ENCODE assay signal across 8 cellular contexts in genomic region chr17:39196191-39196819, GRCh38. TPM values are rescaled to one million over a fixed set of nuclear protein-coding genes. Genes with fewer than 3 reads are reported as not detected.
A peak's percentile ranks its signal among the peaks of the same experiment; 100 is the strongest.
DNase-seq lines count a peak whose midpoint lies in the region; ATAC-seq and TF ChIP-seq lines count a peak whose summit lies in the region.

No MANE protein-coding gene starts in this region.

- peak overlapping the region in 3 of 4 donors; percentile 89 to 95 (median 95) for H3K27ac ChIP-seq in gastroesophageal sphincter
- peak overlapping the region in 6 of 8 donors; percentile 6 to 98 (median 58) for H3K27ac ChIP-seq in spleen

- ATAC-seq in T-cell (replicated peaks in 1 of 4), result no peak
- no peak for ATAC-seq in gastroesophageal sphincter
- ATAC-seq in GM19324 (IDR thresholded peaks at IDR 0.05; ENCODE audit: low FRiP score, unreplicated experiment), result no peak

- H3K9me3 ChIP-seq in gastroesophageal sphincter (no peaks in the 10 kb centered on the region), spleen (no peaks in the 10 kb centered on the region)

- H3K4me1 ChIP-seq in gastroesophageal sphincter, result peaks cover 4 to 69% (median 22%) of the 10 kb centered on the region in 3 donors
- H3K4me1 ChIP-seq in spleen, result peaks cover 16 to 72% (median 52%) of the 10 kb centered on the region in 6 donors

- intact Hi-C loops in spleen (cut with DNase I; ENCODE audit: low total_unique reads), result no loop called here

- POLR2A ChIA-PET in T-cell (lab: Charles Lee), result interaction anchor here (0.6 kb wide), 2 partner anchors 31 to 56 kb away, joined by 4 read pairs; no protein-coding TSS in a partner anchor

- H3K36me3 ChIP-seq in gastroesophageal sphincter (peaks cover 0 to 35% of the 10 kb centered on the region in 2 donors), spleen (peaks cover 0 to 27% (median 15%) of the 10 kb centered on the region in 6 donors)

- no peak for TF ChIP-seq CTCF in GM12875 (IDR thresholded peaks at IDR 0.05; ENCODE audit: borderline replicate concordance, insufficient read depth, low read depth, low read length)
- TF ChIP-seq CTCF in gastroesophageal sphincter (IDR thresholded peaks at IDR 0.05), result no peak
- TF ChIP-seq CTCF in spleen (IDR thresholded peaks at IDR 0.05 in 8 of 11, conservative IDR thresholded peaks at IDR 0.05 in 3 of 11), result no peak

- H3K27ac Mint-ChIP-seq in T-cell, result peak overlapping the region; percentile 57 to 80

- DNase-seq in T-cell (no peak), spleen (no peak), DMS153 treated with DMSO at 0.1 percent for 48 hours (lab: John Stamatoyannopoulos, UW; ENCODE audit: unreplicated experiment) (no peak)
- DNase-seq in stimulated activated CD4-positive, alpha-beta T cell treated with anti-CD3 and anti-CD28 coated beads, Interleukin-15, amount 100 ng/mL, for 24 hours, result no peak
- DNase-seq in NK-92 treated with Interleukin-12 subunit alpha and Interleukin-12 subunit beta, amount 100 ng/mL, for 24 hours (lab: John Stamatoyannopoulos, UW), result no peak

- H3K9me3 Mint-ChIP-seq in T-cell, result no peaks in the 10 kb centered on the region

- H3K4me3 ChIP-seq in GM12875 (ENCODE audit: low read depth, low read length), result peak overlapping the region; percentile 69
- peak overlapping the region; percentile 69 to 70 for H3K4me3 ChIP-seq in gastroesophageal sphincter
- H3K4me3 ChIP-seq in spleen, result peak overlapping the region in 5 of 8 donors; percentile 21 to 86 (median 74)

- H3K4me3 Mint-ChIP-seq in T-cell, result peak overlapping the region; percentile 72 to 99 (median 91)

- CTCF ChIA-PET in T-cell (lab: Charles Lee), result interaction anchor here (0.6 to 1.5 kb wide), 6 partner anchors 31 to 213 kb away, joined by 3 to 16 read pairs (median 3); no protein-coding TSS in a partner anchor

- 86% methylated on average over 1 of the region's 9 CpGs; no CpG with 5 or more reads in 1 of the 2 donors for WGBS in gastroesophageal sphincter (ENCODE audit: low coverage in 1 of 2), 2 donors
- 43 to 76% (median 52%) methylated on average over 7 to 9 of the region's 9 CpGs for WGBS in spleen, 5 donors

- H3K36me3 Mint-ChIP-seq in T-cell, result peaks cover 15% of the 10 kb centered on the region

- H3K27me3 ChIP-seq in gastroesophageal sphincter, result no peaks in the 10 kb centered on the region
- peaks cover 0 to 12% (median 0%) of the 10 kb centered on the region in 7 donors for H3K27me3 ChIP-seq in spleen (replicated peaks in 1 of 7)

- no peak for TF ChIP-seq EP300 in gastroesophageal sphincter (IDR thresholded peaks at IDR 0.05)

- TF ChIP-seq POLR2A in gastroesophageal sphincter (IDR thresholded peaks at IDR 0.05) (no peak), spleen (IDR thresholded peaks at IDR 0.05) (no peak)

- peaks cover 50 to 59% (median 54%) of the 10 kb centered on the region in 3 donors for H3K4me1 Mint-ChIP-seq in T-cell

- H3K27me3 Mint-ChIP-seq in T-cell, result no peaks in the 10 kb centered on the region

RNA-seq across cellular contexts. Expression of gene CACNB1, which starts 1.2 kb away (rescaled TPM):
- total RNA-seq in T-cell (10 to 100 TPM; 10.8 to 23.2 (median 21.4) TPM), gastroesophageal sphincter (1 to 10 TPM; 3.6 to 7.9 (median 5.9) TPM), spleen (10 to 100 TPM in 2 of 7 donors, 1 to 10 TPM in 5; 4.1 to 11.9 (median 7.1) TPM)
- 1 to 10 TPM; 2.0 to 5.0 (median 4.2) TPM for polyA plus RNA-seq in spleen

RNA-seq across cellular contexts. Expression of gene RPL19, which starts 3.8 kb away (rescaled TPM):
- total RNA-seq in T-cell (1,000 to 10,000 TPM; 2,988 to 3,293 (median 3,174) TPM), gastroesophageal sphincter (1,000 to 10,000 TPM; 1,562 to 3,160 (median 2,477) TPM), spleen (1,000 to 10,000 TPM; 1,504 to 3,872 (median 2,079) TPM)
- polyA plus RNA-seq in spleen, result 1,000 to 10,000 TPM; 4,610 to 7,360 (median 6,812) TPM

RNA-seq across cellular contexts. Expression of gene STAC2, which starts 29.4 kb away (rescaled TPM):
- total RNA-seq in T-cell (under 1 TPM in 3 of 5 donors, not detected in 2; 0.12 to 0.15 (median 0.13) TPM), gastroesophageal sphincter (under 1 TPM in 2 of 4 donors, not detected in 2; 0.13 to 0.57 TPM), spleen (under 1 TPM in 2 of 7 donors, not detected in 5; 0.27 to 0.56 TPM)
- polyA plus RNA-seq in spleen, result under 1 TPM in 1 of 3 donors, not detected in 2; 0.06 TPM

RNA-seq across cellular contexts. Expression of gene ARL5C, which starts 30.3 kb away (rescaled TPM):
- total RNA-seq in T-cell (under 1 TPM in 1 of 5 donors, not detected in 4; 0.90 TPM), gastroesophageal sphincter (not detected), spleen (not detected)
- polyA plus RNA-seq in spleen, result not detected

RNA-seq across cellular contexts. Expression of gene PLXDC1, which starts 44.9 kb away (rescaled TPM):
- total RNA-seq in T-cell, result 10 to 100 TPM in 3 of 5 donors, 1 to 10 TPM in 2; 6.3 to 74.9 (median 13.9) TPM
- total RNA-seq in gastroesophageal sphincter, result 10 to 100 TPM in 3 of 4 donors, 1 to 10 TPM in 1; 5.5 to 21.6 (median 17.4) TPM
- total RNA-seq in spleen, result 10 to 100 TPM in 2 of 7 donors, 1 to 10 TPM in 5; 3.1 to 11.2 (median 6.0) TPM
- 1 to 10 TPM; 2.9 to 4.2 (median 3.3) TPM for polyA plus RNA-seq in spleen
